Comparison of ENCODE assay signal across 13 cellular contexts in genomic region chr9:79257215-79257614, GRCh38.
DNase-seq lines count a peak whose midpoint lies in the region; ATAC-seq and TF ChIP-seq lines count a peak whose summit lies in the region.
"Had no signal": no experiment of that assay in that cellular context is flagged by ENCODE, and none has a peak within 500 bp of the region (broad histone marks: within the 10 kb centered on the region; RNA-seq: fewer than 3 reads in every experiment).

No MANE protein-coding gene starts in this region.

- H3K27me3 ChIP-seq in GM23248 (replicated peaks; ENCODE audit: insufficient read depth), result peaks cover 4% of the 10 kb centered on the region; the same call in 1 of the 2 replicates
- no peaks in the 10 kb centered on the region for H3K27me3 ChIP-seq in SJCRH30
- peaks cover 10% of the 10 kb centered on the region for H3K27me3 ChIP-seq in prostate gland (replicated peaks; ENCODE audit: insufficient read depth)
- H3K27me3 ChIP-seq in tibial artery, result peaks cover 0 to 24% of the 10 kb centered on the region in 2 donors
- H3K27me3 ChIP-seq: adrenal gland had no signal

- H3K4me3 ChIP-seq in GM23248 (peak overlapping the region; percentile 53), SJCRH30 (peak overlapping the region; percentile 44), retinal pigment epithelial cell (ENCODE audit: low read length) (peak overlapping the region; percentile 53), prostate gland (peak overlapping the region in 1 of 2 donors; percentile 8), tibial artery (peak overlapping the region in 1 of 2 donors; percentile 9)
- H3K4me3 ChIP-seq: lung, SK-N-MC, spleen had no signal

- peak overlapping the region; percentile 49 for H2AFZ ChIP-seq in GM23248

- TF ChIP-seq CTCF in retinal pigment epithelial cell (conservative IDR thresholded peaks at IDR 0.05; ENCODE audit: low read depth, low read length) (no peak), prostate gland (IDR thresholded peaks at IDR 0.05) (no peak), tibial artery (IDR thresholded peaks at IDR 0.05) (no peak)

- intact Hi-C loops in head of caudate nucleus (cut with DNase I), result no loop called here
- intact Hi-C loops in prostate gland (cut with DNase I), result no loop called here
- intact Hi-C loops in tibial artery (cut with DNase I; ENCODE audit: low total_unique reads), result no loop called here

- H3K4me1 ChIP-seq in GM23248 (ENCODE audit: insufficient read depth) (peaks cover 10% of the 10 kb centered on the region; the same call in 1 of the 2 replicates), SJCRH30 (peaks cover 15% of the 10 kb centered on the region), prostate gland (replicated peaks) (peaks cover 4% of the 10 kb centered on the region), tibial artery (peaks cover 0 to 16% (median 8%) of the 10 kb centered on the region in 4 donors)
- H3K4me1 ChIP-seq: adrenal gland had no signal

- no peaks in the 10 kb centered on the region for H3K9me2 ChIP-seq in GM23248 (ENCODE audit: insufficient read depth)

- H3K36me3 ChIP-seq in GM23248 (ENCODE audit: low read depth) (no peaks in the 10 kb centered on the region), SJCRH30 (no peaks in the 10 kb centered on the region), prostate gland (no peaks in the 10 kb centered on the region), tibial artery (no peaks in the 10 kb centered on the region)
- H3K36me3 ChIP-seq: adrenal gland, spleen had no signal

- H3K27ac ChIP-seq in GM23248 (no peak overlapping the region), SJCRH30 (peak overlapping the region; percentile 49), prostate gland (no peak overlapping the region), tibial artery (no peak overlapping the region)
- H3K27ac ChIP-seq: adrenal gland, SK-N-MC, spleen had no signal

- DNase-seq in GM23248 (peak; percentile 11), SJCRH30 (peak; percentile 66 to 75), head of caudate nucleus (peak in 38 of 42 donors; percentile 5 to 63 (median 34)), retinal pigment epithelial cell (ENCODE audit: low read depth) (no peak), prostate gland (ENCODE audit: low spot score) (no peak), tibial artery (no peak)
- no peak for DNase-seq in stimulated activated CD4-positive, alpha-beta T cell treated with anti-CD3 and anti-CD28 coated beads, Interleukin-4, amount 100 ng/mL, for 4 hours
- DNase-seq: adrenal gland; spleen; stimulated activated naive CD4-positive, alpha-beta T cell had no signal

- TF ChIP-seq POLR2A in prostate gland (IDR thresholded peaks at IDR 0.05), result no peak

- in situ Hi-C loops in GM23248 (cut with MboI), result no loop called here

- peak overlapping the region; percentile 79 for H3K4me2 ChIP-seq in GM23248 (ENCODE audit: unreplicated experiment)

- 19 to 23% methylated on average over 14 of the region's 14 CpGs for WGBS in GM23248 (ENCODE audit: low coverage in 1 of 2, low lambda C conversion rate in 2 of 2, missing lambda C conversion rate in 2 of 2), 2 experiments
- WGBS in prostate gland, result 3% methylated on average over 14 of the region's 14 CpGs

- no peak overlapping the region for H3K9ac ChIP-seq in GM23248

- H3K9me3 ChIP-seq in GM23248 (ENCODE audit: low read depth), result no peaks in the 10 kb centered on the region
- H3K9me3 ChIP-seq in SJCRH30 (replicated peaks), result no peaks in the 10 kb centered on the region
- no peaks in the 10 kb centered on the region for H3K9me3 ChIP-seq in prostate gland
- no peaks in the 10 kb centered on the region for H3K9me3 ChIP-seq in tibial artery
- H3K9me3 ChIP-seq: adrenal gland, spleen had no signal

- H4K20me1 ChIP-seq in GM23248 (ENCODE audit: insufficient read depth), result no peaks in the 10 kb centered on the region

- ATAC-seq in HG03354 (IDR thresholded peaks at IDR 0.05; ENCODE audit: poor library complexity, severe bottlenecking, unreplicated experiment), result no peak

- H3K79me2 ChIP-seq in GM23248 (ENCODE audit: insufficient read depth), result no peaks in the 10 kb centered on the region

- no peaks in the 10 kb centered on the region for H3F3A ChIP-seq in GM23248 (ENCODE audit: insufficient read depth)

Comparison
In these comparisons a context has a peak if more than half of its experiments do, and no peak if none do; other contexts are left out.
1. DNase-seq: peak in GM23248 (single experiment), SJCRH30 (2 of 2) and head of caudate nucleus (38 of 42); none in retinal pigment epithelial cell (single experiment), stimulated activated CD4-positive, alpha-beta T cell treated with anti-CD3 and anti-CD28 coated beads, Interleukin-4, amount 100 ng/mL, for 4 hours (0 of 2), prostate gland (single experiment) and tibial artery (0 of 2).